Comparison of ENCODE assay signal across 1 cellular context in the genomic region with DNA sequence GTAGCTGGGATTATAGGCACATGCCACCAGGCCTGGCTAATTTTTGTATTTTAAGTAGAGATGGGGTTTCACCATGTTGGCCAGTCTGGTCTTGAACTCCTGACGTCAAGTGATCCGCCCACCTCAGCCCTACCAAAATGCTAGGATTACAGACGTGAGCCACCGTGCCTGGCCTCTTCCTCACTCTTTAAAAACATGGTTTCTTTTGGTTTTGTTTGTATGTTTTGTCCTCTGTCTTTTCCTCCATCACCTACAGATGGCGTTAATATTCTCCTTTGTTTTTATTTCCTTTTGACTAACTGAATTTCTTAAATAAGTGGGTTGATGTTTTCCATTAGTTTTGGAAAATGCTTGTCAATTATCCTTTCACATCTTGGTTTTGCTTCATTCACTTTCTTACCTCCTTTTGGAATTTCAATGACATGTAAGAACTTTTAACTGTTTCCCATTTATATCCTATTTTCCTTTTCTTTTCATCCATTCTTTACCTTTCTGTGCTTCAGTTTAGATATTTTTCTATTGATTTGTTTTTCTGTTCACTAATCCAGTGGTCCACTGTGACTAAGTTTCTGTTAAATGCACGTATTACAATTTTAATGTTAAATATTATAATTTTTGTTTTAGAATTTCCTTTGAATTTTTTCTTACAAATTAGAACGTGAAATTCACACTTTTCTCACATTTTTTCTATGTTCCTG.
TF ChIP-seq lines count a peak whose summit lies in the region.

No MANE protein-coding gene starts in this region.

TF ChIP-seq in K562, 482 proteins besides CTCF, POLR2A, EP300 and RAD21 (continued from another document and continues in another):
- TF ChIP-seq ZNF311 (CRISPR knock-in tag; IDR thresholded peaks at IDR 0.05) (no peak), NONO (IDR thresholded peaks at IDR 0.05; ENCODE audit: low read depth in 2 of 2, low read length in 1 of 2) (no peak), NFIC (IDR thresholded peaks at IDR 0.05) (peak; percentile 15; the same call in 1 of the 2 replicates), ZNF830 (CRISPR knock-in tag; IDR thresholded peaks at IDR 0.05) (no peak), ZNF197 (CRISPR knock-in tag; IDR thresholded peaks at IDR 0.05; ENCODE audit: low read depth) (no peak), HMG20A (CRISPR knock-in tag; conservative IDR thresholded peaks at IDR 0.05) (no peak), PTRF (tag; IDR thresholded peaks at IDR 0.05) (no peak), NR2F6 (CRISPR knock-in tag; IDR thresholded peaks at IDR 0.05) (no peak), PHB (CRISPR knock-in tag; IDR thresholded peaks at IDR 0.05) (no peak), ZBTB7A (IDR thresholded peaks at IDR 0.05; ENCODE audit: borderline replicate concordance, control insufficient read depth, low read depth, low read length) (no peak), SIX5 (IDR thresholded peaks at IDR 0.05; ENCODE audit: borderline replicate concordance in 1 of 2, insufficient read depth in 1 of 2, low read depth in 1 of 2, low read length in 2 of 2) (no peak), PRDM10 (IDR thresholded peaks at IDR 0.05; ENCODE audit: partially characterized antibody) (peak; percentile 20), ARID1B (IDR thresholded peaks at IDR 0.05) (0 out of 2 replicates have a peak, but pooled peaks have one; percentile 21), SIRT6 (IDR thresholded peaks at IDR 0.05; ENCODE audit: low read depth, low read length) (no peak), PHF21A (IDR thresholded peaks at IDR 0.05; ENCODE audit: borderline replicate concordance, low read depth) (no peak), ZNF436 (CRISPR knock-in tag; IDR thresholded peaks at IDR 0.05) (no peak), ESRRA (IDR thresholded peaks at IDR 0.05; ENCODE audit: borderline replicate concordance, low read depth) (no peak), U2AF1 (optimal IDR thresholded peaks at IDR 0.05; ENCODE audit: low read depth, low read length) (no peak), ZNF717 (CRISPR knock-in tag; IDR thresholded peaks at IDR 0.05) (no peak), SIN3B (IDR thresholded peaks at IDR 0.05; ENCODE audit: low read depth) (no peak), CBX2 (IDR thresholded peaks at IDR 0.05; ENCODE audit: insufficient read depth, low read length, poor library complexity, severe bottlenecking) (no peak), FOSL1 (tag; conservative IDR thresholded peaks at IDR 0.05) (no peak), MEF2D (tag; conservative IDR thresholded peaks at IDR 0.05; ENCODE audit: low read depth) (no peak), DDX20 (tag; IDR thresholded peaks at IDR 0.05; ENCODE audit: low read depth) (no peak), ARNT (IDR thresholded peaks at IDR 0.05) (peak in 1 of 2 experiments; percentile 64; a peak in 1 of 4 replicates), HDGF (IDR thresholded peaks at IDR 0.05) (no peak), FOXO4 (CRISPR knock-in tag; IDR thresholded peaks at IDR 0.05) (no peak), ZKSCAN3 (CRISPR knock-in tag; IDR thresholded peaks at IDR 0.05) (no peak), FOXP4 (CRISPR knock-in tag; IDR thresholded peaks at IDR 0.05; ENCODE audit: borderline replicate concordance) (no peak), BRCA1 (IDR thresholded peaks at IDR 0.05) (no peak), BRCA1 (CRISPR knock-in tag; IDR thresholded peaks at IDR 0.05) (no peak), JUND (IDR thresholded peaks at IDR 0.05; ENCODE audit: borderline replicate concordance, low read depth, low read length) (no peak), JUND (tag; IDR thresholded peaks at IDR 0.05; ENCODE audit: borderline replicate concordance, low read depth, low read length) (no peak), TBP (optimal IDR thresholded peaks at IDR 0.05; ENCODE audit: low read depth, low read length) (peak; percentile 41), MED1 (CRISPR knock-in tag; IDR thresholded peaks at IDR 0.05; ENCODE audit: borderline replicate concordance) (no peak), ZNF121 (CRISPR knock-in tag; conservative IDR thresholded peaks at IDR 0.05) (no peak), MAFG (tag; conservative IDR thresholded peaks at IDR 0.05) (no peak), MBD2 (IDR thresholded peaks at IDR 0.05; ENCODE audit: borderline replicate concordance, low read depth) (no peak), CTBP1 (IDR thresholded peaks at IDR 0.05; ENCODE audit: borderline replicate concordance) (peak; percentile 55), FOXM1 (IDR thresholded peaks at IDR 0.05; ENCODE audit: low read depth) (no peak), FOXM1 (CRISPR knock-in tag; IDR thresholded peaks at IDR 0.05; ENCODE audit: low read depth) (no peak)
- TF ChIP-seq, protein P1, sequence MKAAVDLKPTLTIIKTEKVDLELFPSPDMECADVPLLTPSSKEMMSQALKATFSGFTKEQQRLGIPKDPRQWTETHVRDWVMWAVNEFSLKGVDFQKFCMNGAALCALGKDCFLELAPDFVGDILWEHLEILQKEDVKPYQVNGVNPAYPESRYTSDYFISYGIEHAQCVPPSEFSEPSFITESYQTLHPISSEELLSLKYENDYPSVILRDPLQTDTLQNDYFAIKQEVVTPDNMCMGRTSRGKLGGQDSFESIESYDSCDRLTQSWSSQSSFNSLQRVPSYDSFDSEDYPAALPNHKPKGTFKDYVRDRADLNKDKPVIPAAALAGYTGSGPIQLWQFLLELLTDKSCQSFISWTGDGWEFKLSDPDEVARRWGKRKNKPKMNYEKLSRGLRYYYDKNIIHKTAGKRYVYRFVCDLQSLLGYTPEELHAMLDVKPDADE (conservative IDR thresholded peaks at IDR 0.05; ENCODE audit: control insufficient read depth, low read depth, low read length): no peak
- TF ChIP-seq, protein P2, sequence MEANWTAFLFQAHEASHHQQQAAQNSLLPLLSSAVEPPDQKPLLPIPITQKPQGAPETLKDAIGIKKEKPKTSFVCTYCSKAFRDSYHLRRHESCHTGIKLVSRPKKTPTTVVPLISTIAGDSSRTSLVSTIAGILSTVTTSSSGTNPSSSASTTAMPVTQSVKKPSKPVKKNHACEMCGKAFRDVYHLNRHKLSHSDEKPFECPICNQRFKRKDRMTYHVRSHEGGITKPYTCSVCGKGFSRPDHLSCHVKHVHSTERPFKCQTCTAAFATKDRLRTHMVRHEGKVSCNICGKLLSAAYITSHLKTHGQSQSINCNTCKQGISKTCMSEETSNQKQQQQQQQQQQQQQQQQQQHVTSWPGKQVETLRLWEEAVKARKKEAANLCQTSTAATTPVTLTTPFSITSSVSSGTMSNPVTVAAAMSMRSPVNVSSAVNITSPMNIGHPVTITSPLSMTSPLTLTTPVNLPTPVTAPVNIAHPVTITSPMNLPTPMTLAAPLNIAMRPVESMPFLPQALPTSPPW (CRISPR knock-in tag; IDR thresholded peaks at IDR 0.05): no peak
- TF ChIP-seq, protein P3, sequence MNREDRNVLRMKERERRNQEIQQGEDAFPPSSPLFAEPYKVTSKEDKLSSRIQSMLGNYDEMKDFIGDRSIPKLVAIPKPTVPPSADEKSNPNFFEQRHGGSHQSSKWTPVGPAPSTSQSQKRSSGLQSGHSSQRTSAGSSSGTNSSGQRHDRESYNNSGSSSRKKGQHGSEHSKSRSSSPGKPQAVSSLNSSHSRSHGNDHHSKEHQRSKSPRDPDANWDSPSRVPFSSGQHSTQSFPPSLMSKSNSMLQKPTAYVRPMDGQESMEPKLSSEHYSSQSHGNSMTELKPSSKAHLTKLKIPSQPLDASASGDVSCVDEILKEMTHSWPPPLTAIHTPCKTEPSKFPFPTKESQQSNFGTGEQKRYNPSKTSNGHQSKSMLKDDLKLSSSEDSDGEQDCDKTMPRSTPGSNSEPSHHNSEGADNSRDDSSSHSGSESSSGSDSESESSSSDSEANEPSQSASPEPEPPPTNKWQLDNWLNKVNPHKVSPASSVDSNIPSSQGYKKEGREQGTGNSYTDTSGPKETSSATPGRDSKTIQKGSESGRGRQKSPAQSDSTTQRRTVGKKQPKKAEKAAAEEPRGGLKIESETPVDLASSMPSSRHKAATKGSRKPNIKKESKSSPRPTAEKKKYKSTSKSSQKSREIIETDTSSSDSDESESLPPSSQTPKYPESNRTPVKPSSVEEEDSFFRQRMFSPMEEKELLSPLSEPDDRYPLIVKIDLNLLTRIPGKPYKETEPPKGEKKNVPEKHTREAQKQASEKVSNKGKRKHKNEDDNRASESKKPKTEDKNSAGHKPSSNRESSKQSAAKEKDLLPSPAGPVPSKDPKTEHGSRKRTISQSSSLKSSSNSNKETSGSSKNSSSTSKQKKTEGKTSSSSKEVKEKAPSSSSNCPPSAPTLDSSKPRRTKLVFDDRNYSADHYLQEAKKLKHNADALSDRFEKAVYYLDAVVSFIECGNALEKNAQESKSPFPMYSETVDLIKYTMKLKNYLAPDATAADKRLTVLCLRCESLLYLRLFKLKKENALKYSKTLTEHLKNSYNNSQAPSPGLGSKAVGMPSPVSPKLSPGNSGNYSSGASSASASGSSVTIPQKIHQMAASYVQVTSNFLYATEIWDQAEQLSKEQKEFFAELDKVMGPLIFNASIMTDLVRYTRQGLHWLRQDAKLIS (CRISPR knock-in tag; IDR thresholded peaks at IDR 0.05): no peak
- TF ChIP-seq, protein P4, sequence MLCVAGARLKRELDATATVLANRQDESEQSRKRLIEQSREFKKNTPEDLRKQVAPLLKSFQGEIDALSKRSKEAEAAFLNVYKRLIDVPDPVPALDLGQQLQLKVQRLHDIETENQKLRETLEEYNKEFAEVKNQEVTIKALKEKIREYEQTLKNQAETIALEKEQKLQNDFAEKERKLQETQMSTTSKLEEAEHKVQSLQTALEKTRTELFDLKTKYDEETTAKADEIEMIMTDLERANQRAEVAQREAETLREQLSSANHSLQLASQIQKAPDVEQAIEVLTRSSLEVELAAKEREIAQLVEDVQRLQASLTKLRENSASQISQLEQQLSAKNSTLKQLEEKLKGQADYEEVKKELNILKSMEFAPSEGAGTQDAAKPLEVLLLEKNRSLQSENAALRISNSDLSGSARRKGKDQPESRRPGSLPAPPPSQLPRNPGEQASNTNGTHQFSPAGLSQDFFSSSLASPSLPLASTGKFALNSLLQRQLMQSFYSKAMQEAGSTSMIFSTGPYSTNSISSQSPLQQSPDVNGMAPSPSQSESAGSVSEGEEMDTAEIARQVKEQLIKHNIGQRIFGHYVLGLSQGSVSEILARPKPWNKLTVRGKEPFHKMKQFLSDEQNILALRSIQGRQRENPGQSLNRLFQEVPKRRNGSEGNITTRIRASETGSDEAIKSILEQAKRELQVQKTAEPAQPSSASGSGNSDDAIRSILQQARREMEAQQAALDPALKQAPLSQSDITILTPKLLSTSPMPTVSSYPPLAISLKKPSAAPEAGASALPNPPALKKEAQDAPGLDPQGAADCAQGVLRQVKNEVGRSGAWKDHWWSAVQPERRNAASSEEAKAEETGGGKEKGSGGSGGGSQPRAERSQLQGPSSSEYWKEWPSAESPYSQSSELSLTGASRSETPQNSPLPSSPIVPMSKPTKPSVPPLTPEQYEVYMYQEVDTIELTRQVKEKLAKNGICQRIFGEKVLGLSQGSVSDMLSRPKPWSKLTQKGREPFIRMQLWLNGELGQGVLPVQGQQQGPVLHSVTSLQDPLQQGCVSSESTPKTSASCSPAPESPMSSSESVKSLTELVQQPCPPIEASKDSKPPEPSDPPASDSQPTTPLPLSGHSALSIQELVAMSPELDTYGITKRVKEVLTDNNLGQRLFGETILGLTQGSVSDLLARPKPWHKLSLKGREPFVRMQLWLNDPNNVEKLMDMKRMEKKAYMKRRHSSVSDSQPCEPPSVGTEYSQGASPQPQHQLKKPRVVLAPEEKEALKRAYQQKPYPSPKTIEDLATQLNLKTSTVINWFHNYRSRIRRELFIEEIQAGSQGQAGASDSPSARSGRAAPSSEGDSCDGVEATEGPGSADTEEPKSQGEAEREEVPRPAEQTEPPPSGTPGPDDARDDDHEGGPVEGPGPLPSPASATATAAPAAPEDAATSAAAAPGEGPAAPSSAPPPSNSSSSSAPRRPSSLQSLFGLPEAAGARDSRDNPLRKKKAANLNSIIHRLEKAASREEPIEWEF (CRISPR knock-in tag; IDR thresholded peaks at IDR 0.05): no peak
